ENCODE assay signal across 9 cellular contexts in the genomic region with DNA sequence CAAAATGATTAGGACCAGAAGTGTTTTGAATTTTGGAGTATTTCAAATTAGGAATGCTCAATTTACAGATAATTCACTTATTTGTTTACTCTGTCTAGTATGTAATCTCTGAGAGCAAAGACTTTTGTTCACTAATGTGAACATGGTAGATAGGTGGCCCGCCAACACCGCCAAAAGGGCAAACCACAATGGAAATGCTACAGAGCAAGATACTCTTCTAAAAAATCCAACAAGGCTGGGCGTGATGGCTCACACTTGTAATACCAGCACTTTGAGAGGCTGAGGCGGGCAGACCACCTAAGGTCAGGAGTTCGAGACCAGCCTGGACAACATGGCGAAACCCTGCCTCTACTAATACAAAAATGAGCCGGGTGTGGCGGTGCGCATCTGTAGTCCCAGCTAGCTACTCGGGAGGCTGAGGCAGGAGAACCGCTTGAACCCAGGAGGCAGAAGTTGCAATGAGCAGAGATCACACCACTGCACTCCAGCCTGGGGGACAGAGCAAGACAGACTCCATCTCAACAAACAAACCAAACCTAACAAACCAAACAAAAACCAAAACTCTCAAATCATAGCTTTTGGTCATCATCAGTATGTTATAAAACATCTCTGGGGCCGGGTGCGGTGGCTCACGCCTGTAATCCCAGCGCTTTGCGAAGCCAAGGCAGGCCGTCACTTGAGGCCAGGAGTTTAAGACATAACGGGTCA. TPM values are rescaled to one million over a fixed set of nuclear protein-coding genes. Genes with fewer than 3 reads are reported as not detected.
DNase-seq lines count a peak whose midpoint lies in the region; ATAC-seq and FAIRE-seq lines count a peak whose summit lies in the region.
"Had no signal": no experiment of that assay in that cellular context is flagged by ENCODE, and none has a peak within 500 bp of the region (broad histone marks: within the 10 kb centered on the region; RNA-seq: fewer than 3 reads in every experiment).

No MANE protein-coding gene starts in this region.

- no peaks in the 10 kb centered on the region for H3K27me3 Mint-ChIP-seq in activated naive CD8-positive, alpha-beta T cell

- H3K27ac ChIP-seq in BLaER1 treated with 17β-estradiol and CSF1 and Interleukin-3, amounts not matched to agents 10 nM and 100 nM = no peak overlapping the region
- H3K27ac ChIP-seq in mesenchymal stem cell (ENCODE audit: low read length, poor library complexity, severe bottlenecking) (no peak overlapping the region), small intestine (ENCODE audit: low read depth in 1 of 2, low read length in 1 of 2) (no peak overlapping the region)

- no peak overlapping the region for H2AK5ac ChIP-seq in mesenchymal stem cell (ENCODE audit: low read length, severe bottlenecking)

- no peak overlapping the region for H3K4ac ChIP-seq in mesenchymal stem cell (ENCODE audit: low read depth in 1 of 2, low read length in 2 of 2)

- ATAC-seq in HG02571 (IDR thresholded peaks at IDR 0.05; ENCODE audit: unreplicated experiment) = no peak
- no peak for ATAC-seq in HG03457 (IDR thresholded peaks at IDR 0.05; ENCODE audit: unreplicated experiment)

- H3K14ac ChIP-seq in mesenchymal stem cell (ENCODE audit: low read length in 2 of 2) = no peak overlapping the region

- H2BK5ac ChIP-seq in mesenchymal stem cell (ENCODE audit: low read depth, low read length, poor library complexity, severe bottlenecking) = no peak overlapping the region

- peak overlapping the region; percentile 79 to 98 (median 90); a peak in 14 of 20 replicates for H3K4me3 ChIP-seq in BLaER1 treated with 17β-estradiol and CSF1 and Interleukin-3, amounts not matched to agents 10 nM and 100 nM
- H3K4me3 ChIP-seq in HAP-1 (peak overlapping the region; percentile 96), mesenchymal stem cell (ENCODE audit: insufficient read depth in 1 of 2, low read depth in 1 of 2, low read length in 2 of 2) (peak overlapping the region in 1 of 2 experiments; percentile 95), small intestine (ENCODE audit: low read depth in 1 of 2, low read length in 2 of 2) (no peak overlapping the region)

- H3K9me3 ChIP-seq in BLaER1 treated with 17β-estradiol and CSF1 and Interleukin-3, amounts not matched to agents 10 nM and 100 nM (replicated peaks in 1 of 11) = no peaks in the 10 kb centered on the region
- H3K9me3 ChIP-seq in HAP-1 = no peaks in the 10 kb centered on the region
- H3K9me3 ChIP-seq in mesenchymal stem cell (ENCODE audit: control insufficient read depth, low read length) = no peaks in the 10 kb centered on the region
- no peaks in the 10 kb centered on the region for H3K9me3 ChIP-seq in small intestine (ENCODE audit: control insufficient read depth, low read depth)

- WGBS in mesenchymal stem cell = 94% methylated on average over 18 of the region's 18 CpGs
- 83 to 87% (median 83%) methylated on average over 18 of the region's 18 CpGs for WGBS in small intestine, 3 donors

- H4K8ac ChIP-seq in mesenchymal stem cell (ENCODE audit: low read length) = no peak overlapping the region

- H3K4me2 ChIP-seq in BLaER1 treated with 17β-estradiol and CSF1 and Interleukin-3, amounts not matched to agents 10 nM and 100 nM = peak overlapping the region; percentile 82 to 99 (median 91)
- peak overlapping the region; percentile 28 for H3K4me2 ChIP-seq in mesenchymal stem cell (ENCODE audit: low read length, poor library complexity, severe bottlenecking)

- no peak overlapping the region for H2BK15ac ChIP-seq in mesenchymal stem cell (ENCODE audit: low read depth, poor library complexity, severe bottlenecking)

- no peaks in the 10 kb centered on the region for H3K27me3 ChIP-seq in BLaER1 treated with 17β-estradiol and CSF1 and Interleukin-3, amounts not matched to agents 10 nM and 100 nM
- no peaks in the 10 kb centered on the region for H3K27me3 ChIP-seq in HAP-1 (ENCODE audit: low read depth)
- no peaks in the 10 kb centered on the region for H3K27me3 ChIP-seq in mesenchymal stem cell (ENCODE audit: control insufficient read depth in 1 of 2, insufficient read depth in 1 of 2, low read length in 2 of 2)
- no peaks in the 10 kb centered on the region for H3K27me3 ChIP-seq in small intestine (ENCODE audit: control insufficient read depth in 2 of 2, insufficient read depth in 2 of 2, low read length in 2 of 2)

- peak overlapping the region; percentile 99 for H3K27ac Mint-ChIP-seq in activated naive CD8-positive, alpha-beta T cell

- H3K36me3 Mint-ChIP-seq in activated naive CD8-positive, alpha-beta T cell = peaks cover 14% of the 10 kb centered on the region

- H3K36me3 ChIP-seq in BLaER1 treated with 17β-estradiol and CSF1 and Interleukin-3, amounts not matched to agents 10 nM and 100 nM = peaks cover 53 to 63% (median 61%) of the 10 kb centered on the region in 11 experiments
- H3K36me3 ChIP-seq in HAP-1 (replicated peaks) = peaks cover 60% of the 10 kb centered on the region
- H3K36me3 ChIP-seq in mesenchymal stem cell (ENCODE audit: control insufficient read depth in 1 of 2, insufficient read depth in 2 of 2, low read depth in 1 of 2, low read length in 2 of 2) = peaks cover 23 to 42% of the 10 kb centered on the region in 2 experiments
- peaks cover 4 to 6% of the 10 kb centered on the region in 2 donors for H3K36me3 ChIP-seq in small intestine (ENCODE audit: control insufficient read depth in 2 of 2, insufficient read depth in 2 of 2, low read length in 2 of 2)

- H3K23ac ChIP-seq in mesenchymal stem cell (ENCODE audit: low read length in 2 of 2) = no peak overlapping the region

- H3K9ac ChIP-seq in BLaER1 treated with 17β-estradiol and CSF1 and Interleukin-3, amounts not matched to agents 10 nM and 100 nM = peak overlapping the region in 10 of 11 experiments; percentile 89 to 96 (median 94); a peak in 13 of 22 replicates
- H3K9ac ChIP-seq in mesenchymal stem cell (ENCODE audit: low read length) = no peak overlapping the region

- in situ Hi-C loops in HAP-1 (cut with MboI; ENCODE audit: low sequenced_read_pairs) = no loop called here

- H4K91ac ChIP-seq in mesenchymal stem cell (ENCODE audit: low read length) = no peak overlapping the region

- FAIRE-seq in small intestine (lab: Jason Lieb, UNC) = no peak
- FAIRE-seq: G401.6 had no signal

- DNase-seq in HAP-1 (ENCODE audit: low spot score in 2 of 2) (no peak), mesenchymal stem cell (no peak), DMS153 (lab: John Stamatoyannopoulos, UW) (no peak), small intestine (no peak)

- H3K9me3 Mint-ChIP-seq in activated naive CD8-positive, alpha-beta T cell (ENCODE audit: low read depth) = no peaks in the 10 kb centered on the region

- H3K4me3 Mint-ChIP-seq in activated naive CD8-positive, alpha-beta T cell = peak overlapping the region; percentile 96

- peaks cover 30% of the 10 kb centered on the region for H3K4me1 Mint-ChIP-seq in activated naive CD8-positive, alpha-beta T cell (ENCODE audit: low read depth)

- peaks cover 47 to 69% (median 58%) of the 10 kb centered on the region in 11 experiments; a peak in 21 of 22 replicates for H4K20me1 ChIP-seq in BLaER1 treated with 17β-estradiol and CSF1 and Interleukin-3, amounts not matched to agents 10 nM and 100 nM

- no peak overlapping the region for H2BK120ac ChIP-seq in mesenchymal stem cell (ENCODE audit: low read depth, low read length)

- peaks cover 3% of the 10 kb centered on the region for H3K79me1 ChIP-seq in mesenchymal stem cell (replicated peaks; ENCODE audit: low read length, poor library complexity, severe bottlenecking)

- H2AFZ ChIP-seq in mesenchymal stem cell (ENCODE audit: low read depth, low read length) = no peak overlapping the region

- H2BK12ac ChIP-seq in mesenchymal stem cell (ENCODE audit: low read length in 2 of 2) = no peak overlapping the region

- H3K18ac ChIP-seq in mesenchymal stem cell (ENCODE audit: low read depth in 1 of 2, low read length in 2 of 2) = no peak overlapping the region

- H3K4me1 ChIP-seq in BLaER1 treated with 17β-estradiol and CSF1 and Interleukin-3, amounts not matched to agents 10 nM and 100 nM = peaks cover 20 to 36% (median 24%) of the 10 kb centered on the region in 10 experiments
- peaks cover 7% of the 10 kb centered on the region for H3K4me1 ChIP-seq in HAP-1
- peaks cover 10% of the 10 kb centered on the region for H3K4me1 ChIP-seq in mesenchymal stem cell (ENCODE audit: control insufficient read depth, insufficient read depth, low read depth, low read length)
- H3K4me1 ChIP-seq in small intestine (ENCODE audit: control insufficient read depth in 2 of 2, insufficient read depth in 1 of 2, low read depth in 1 of 2, low read length in 1 of 2) = peaks cover 2% of the 10 kb centered on the region in 2 donors

RNA-seq across cellular contexts. Expression of gene CCT4, which starts 2.4 kb away (rescaled TPM):
- 125 TPM for polyA plus RNA-seq in mesenchymal stem cell (2013, experiment 1 of 2)
- 136 TPM for polyA plus RNA-seq in mesenchymal stem cell (2013, experiment 2 of 2)
- polyA plus RNA-seq in small intestine = 100 to 1,000 TPM in 1 of 3 donors, 10 to 100 TPM in 2; 36.9 to 115 (median 37.0) TPM

RNA-seq across cellular contexts. Expression of gene COMMD1, which starts 19.4 kb away (rescaled TPM):
- 55.4 TPM for polyA plus RNA-seq in mesenchymal stem cell (2013, experiment 1 of 2)
- polyA plus RNA-seq in mesenchymal stem cell (2013, experiment 2 of 2) = 56.8 TPM
- polyA plus RNA-seq in small intestine = 10 to 100 TPM; 29.1 to 45.4 (median 40.0) TPM

RNA-seq across cellular contexts. Expression of gene FAM161A, which starts 32.2 kb away (rescaled TPM):
- polyA plus RNA-seq in mesenchymal stem cell (2013, experiment 1 of 2) = 3.6 TPM
- polyA plus RNA-seq in mesenchymal stem cell (2013, experiment 2 of 2) = 3.6 TPM
- under 1 TPM; 0.22 to 0.95 (median 0.54) TPM for polyA plus RNA-seq in small intestine

Comparison
In these comparisons a context has a peak if more than half of its experiments do, and no peak if none do; other contexts are left out.
1. H3K4me3 ChIP-seq: peak in BLaER1 treated with 17β-estradiol and CSF1 and Interleukin-3, amounts not matched to agents 10 nM and 100 nM (10 of 10) and HAP-1 (single experiment); none in small intestine (0 of 2).